ENCODE assay signal across 22 cellular contexts in the genomic region with DNA sequence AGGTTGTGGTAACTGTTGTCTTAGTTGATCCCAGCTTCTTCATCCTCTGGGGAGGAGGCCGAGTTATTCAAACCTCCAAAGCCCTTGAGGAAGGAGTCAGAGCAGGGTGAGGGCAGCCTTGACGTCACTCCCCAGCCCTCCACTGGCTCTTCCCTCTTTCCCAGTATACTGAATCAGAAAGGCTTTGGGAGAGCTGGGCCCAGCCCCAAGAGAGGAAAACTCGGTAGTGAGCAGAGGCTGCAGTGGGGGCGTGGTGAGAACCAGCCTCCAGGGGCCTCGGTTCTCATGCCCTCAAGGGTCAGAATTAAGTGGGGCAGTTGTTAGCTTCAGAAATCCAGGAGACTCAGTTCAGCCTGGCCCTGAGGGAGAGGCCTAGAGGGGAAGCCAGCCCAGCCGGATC. TPM values are rescaled to one million over a fixed set of nuclear protein-coding genes. Genes with fewer than 3 reads are reported as not detected.
DNase-seq lines count a peak whose midpoint lies in the region; ATAC-seq and TF ChIP-seq lines count a peak whose summit lies in the region.
"Had no signal": no experiment of that assay in that cellular context is flagged by ENCODE, and none has a peak within 500 bp of the region (broad histone marks: within the 10 kb centered on the region; RNA-seq: fewer than 3 reads in every experiment).

No MANE protein-coding gene starts in this region.

- H3K27ac ChIP-seq in right atrium auricular region (peak overlapping the region in 1 of 2 donors; percentile 67), left ventricle myocardium inferior (replicated peaks) (peak overlapping the region; percentile 86), aorta (ENCODE audit: low read depth in 1 of 2, low read length in 2 of 2) (no peak overlapping the region)

- peak; percentile 32 for ATAC-seq in Right ventricle myocardium superior (ENCODE audit: poor library complexity)
- ATAC-seq in sciatic nerve, result peak; percentile 65
- ATAC-seq in aorta (ENCODE audit: low FRiP score), result peak; percentile 40
- ATAC-seq: GM12878, Panc1 had no signal

- H3K9me3 ChIP-seq in right atrium auricular region (no peaks in the 10 kb centered on the region), left ventricle myocardium inferior (replicated peaks) (no peaks in the 10 kb centered on the region), aorta (ENCODE audit: control insufficient read depth, low read length) (no peaks in the 10 kb centered on the region)
- H3K9me3 ChIP-seq: Caco-2 had no signal

- no peak for TF ChIP-seq CTCF in right atrium auricular region (IDR thresholded peaks at IDR 0.05)
- TF ChIP-seq CTCF in left ventricle myocardium inferior (IDR thresholded peaks at IDR 0.05; ENCODE audit: borderline replicate concordance), result no peak
- TF ChIP-seq CTCF in foreskin fibroblast (IDR thresholded peaks at IDR 0.05; ENCODE audit: low read depth, low read length), result no peak

- no peaks in the 10 kb centered on the region for H3K36me3 ChIP-seq in right atrium auricular region
- H3K36me3 ChIP-seq in left ventricle myocardium inferior, result peaks cover 16% of the 10 kb centered on the region
- no peaks in the 10 kb centered on the region for H3K36me3 ChIP-seq in aorta (ENCODE audit: control insufficient read depth in 1 of 2, insufficient read depth in 2 of 2, low read length in 1 of 2)
- no peaks in the 10 kb centered on the region for H3K36me3 ChIP-seq in H7 (replicated peaks; ENCODE audit: control insufficient read depth, insufficient read depth, low read length)

- H3K27me3 ChIP-seq in right atrium auricular region, result no peaks in the 10 kb centered on the region
- H3K27me3 ChIP-seq in left ventricle myocardium inferior (ENCODE audit: low read depth), result peaks cover 30% of the 10 kb centered on the region
- no peaks in the 10 kb centered on the region for H3K27me3 ChIP-seq in aorta (ENCODE audit: control insufficient read depth in 1 of 2, insufficient read depth in 2 of 2, low read length in 1 of 2)
- H3K27me3 ChIP-seq in H7 (ENCODE audit: control insufficient read depth, insufficient read depth, low read length), result peaks cover 22% of the 10 kb centered on the region

- intact Hi-C loops in Right ventricle myocardium superior (cut with DNase I) (no loop called here), left ventricle myocardium inferior (cut with micrococcal nuclease) (no loop called here), sciatic nerve (cut with DNase I) (no loop called here), aorta (cut with DNase I) (loop anchor here in 1 of 2 donors (5.0 kb wide), 1 partner anchor 46 kb away; no protein-coding TSS in a partner anchor)

- DNase-seq in Right ventricle myocardium superior (peak; percentile 71), right atrium auricular region (ENCODE audit: low spot score) (no peak), left ventricle myocardium inferior (peak; percentile 64), sciatic nerve (ENCODE audit: low spot score) (no peak), aorta (no peak), NCI-H1092 treated with DMSO at 0.1 percent for 48 hours (lab: John Stamatoyannopoulos, UW) (no peak), foreskin fibroblast (no peak), H7 (no peak)
- DNase-seq: 8988T, Caco-2, H9, Karpas-422, MM.1S, NCI-H1105 treated with DMSO at 0.1 percent for 48 hours, NCI-H187, NCI-H2171, NCI-H82 had no signal

- H3K4me1 ChIP-seq in right atrium auricular region, result peaks cover 0 to 19% of the 10 kb centered on the region in 2 donors
- peaks cover 41% of the 10 kb centered on the region for H3K4me1 ChIP-seq in left ventricle myocardium inferior
- H3K4me1 ChIP-seq in aorta (ENCODE audit: control insufficient read depth in 1 of 2, insufficient read depth in 2 of 2, low read length in 2 of 2), result no peaks in the 10 kb centered on the region
- H3K4me1 ChIP-seq: Caco-2 had no signal

- WGBS in aorta, 2 donors, result 61 to 65% methylated on average over 6 of the region's 6 CpGs

- H3K4me3 ChIP-seq in right atrium auricular region (no peak overlapping the region), left ventricle myocardium inferior (peak overlapping the region; percentile 73), aorta (ENCODE audit: low read length in 2 of 2) (no peak overlapping the region), foreskin fibroblast (ENCODE audit: low read depth in 1 of 2, low read length in 2 of 2) (no peak overlapping the region), H7 (ENCODE audit: insufficient read depth, low read depth, low read length) (no peak overlapping the region)
- H3K4me3 ChIP-seq: GM12878 had no signal

RNA-seq across cellular contexts. Expression of a gene that starts 1.8 kb away (rescaled TPM):
- total RNA-seq in Right ventricle myocardium superior (20.9 TPM), right atrium auricular region (10 to 100 TPM; 31.6 to 50.9 TPM), left ventricle myocardium inferior (27.0 TPM), sciatic nerve (35.9 TPM), aorta (10 to 100 TPM; 45.4 to 49.2 TPM)
- polyA plus RNA-seq in aorta, result 10 to 100 TPM; 21.0 to 72.2 TPM
- 0.85 and 3.2 TPM in 2 replicates for total RNA-seq in H7 (2014; rRNA removed; shearing (Covaris generic))
- total RNA-seq: Caco-2, G401, NCI-H460 had no signal
- polyA plus RNA-seq: CD14-positive monocyte had no signal

RNA-seq across cellular contexts. Expression of a gene that starts 10.0 kb away (rescaled TPM):
- not detected for total RNA-seq in Right ventricle myocardium superior
- under 1 TPM in 1 of 2 donors, not detected in 1; 0.28 TPM for total RNA-seq in right atrium auricular region
- total RNA-seq in left ventricle myocardium inferior, result not detected
- 1.3 TPM for total RNA-seq in sciatic nerve
- under 1 TPM; 0.21 to 0.42 TPM for total RNA-seq in aorta
- polyA plus RNA-seq in aorta, result 1 to 10 TPM in 1 of 2 donors, not detected in 1; 1.0 TPM
- total RNA-seq in H7 (2014; rRNA removed; shearing (Covaris generic)), result 0.31 TPM in 1 of 2 replicates, not detected in the other
- total RNA-seq: G401, GM12878, NCI-H460 had no signal
- polyA plus RNA-seq: CD14-positive monocyte, GM12878 had no signal

RNA-seq across cellular contexts. Expression of a gene that starts 31.4 kb away (rescaled TPM):
- total RNA-seq in Right ventricle myocardium superior, result not detected
- not detected for total RNA-seq in right atrium auricular region
- total RNA-seq in left ventricle myocardium inferior, result not detected
- total RNA-seq in sciatic nerve, result not detected
- total RNA-seq in aorta, result not detected
- polyA plus RNA-seq in aorta, result not detected
- not detected in 2 replicates for total RNA-seq in H7 (2014; rRNA removed; shearing (Covaris generic))
- total RNA-seq: Caco-2, G401, GM12878, H9, NCI-H460 had no signal
- polyA plus RNA-seq: CD14-positive monocyte, GM12878 had no signal

RNA-seq across cellular contexts. Expression of a gene that starts 36.1 kb away (rescaled TPM):
- total RNA-seq in Right ventricle myocardium superior (not detected), right atrium auricular region (not detected), left ventricle myocardium inferior (not detected), sciatic nerve (0.36 TPM), aorta (not detected)
- not detected for polyA plus RNA-seq in aorta
- total RNA-seq in H7 (2014; rRNA removed; shearing (Covaris generic)), result 0.48 TPM in 1 of 2 replicates, not detected in the other
- total RNA-seq: Caco-2, GM12878, NCI-H460 had no signal
- polyA plus RNA-seq: GM12878 had no signal

Comparison
In these comparisons a context has a peak if more than half of its experiments do, and no peak if none do; other contexts are left out.
1. DNase-seq: peak in Right ventricle myocardium superior (single experiment) and left ventricle myocardium inferior (single experiment); none in right atrium auricular region (single experiment), sciatic nerve (single experiment), aorta (0 of 2), NCI-H1092 treated with DMSO at 0.1 percent for 48 hours (single experiment), foreskin fibroblast (0 of 2) and H7 (single experiment).
2. Peak in every context shown above with its lines, with median percentiles within 50 percentile points of each other: ATAC-seq.